9 cellular contexts compared by ENCODE assay signal in the genomic region with DNA sequence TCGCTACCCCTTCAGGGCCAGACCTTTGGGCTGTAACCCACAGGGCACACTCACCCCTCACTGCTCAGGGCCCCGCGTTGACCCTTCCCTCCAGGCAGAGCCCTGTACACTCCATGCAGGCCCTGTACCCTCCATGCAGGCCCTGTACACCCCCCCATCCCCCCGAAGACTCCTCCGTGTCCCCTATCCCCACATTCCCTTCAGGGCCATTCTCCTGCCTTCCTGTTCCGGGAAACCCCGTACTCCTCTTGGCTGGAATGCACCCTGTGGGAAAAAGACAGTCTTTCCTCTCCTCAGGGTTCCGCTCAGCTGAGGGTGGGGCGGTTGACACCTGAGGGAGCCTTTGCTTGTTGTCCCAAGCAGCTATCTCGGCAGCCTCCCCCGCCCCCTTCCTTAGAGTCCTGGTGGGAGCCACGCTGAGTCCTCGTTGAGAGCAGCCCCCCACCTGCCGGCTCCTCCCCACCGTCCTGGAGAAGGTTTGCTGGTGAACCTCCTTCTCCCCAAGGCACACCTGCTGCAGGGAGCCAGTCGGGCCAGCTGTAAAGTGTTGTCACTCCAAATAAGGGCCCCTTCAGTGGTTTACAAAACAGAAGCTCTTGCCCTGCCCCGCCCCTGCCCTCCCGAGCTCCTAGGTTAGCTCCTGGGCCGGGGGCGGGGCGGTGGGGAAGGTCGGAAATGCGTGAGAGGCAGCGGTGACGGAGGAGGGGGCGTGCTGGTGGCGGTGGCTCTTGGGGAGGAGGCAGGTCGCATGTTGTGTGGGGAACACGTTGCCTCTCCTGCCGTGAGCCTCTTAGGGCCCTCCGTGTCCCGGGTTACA. TPM values are rescaled to one million over a fixed set of nuclear protein-coding genes. Genes with fewer than 3 reads are reported as not detected.
DNase-seq lines count a peak whose midpoint lies in the region; ATAC-seq and TF ChIP-seq lines count a peak whose summit lies in the region.
"Had no signal": no experiment of that assay in that cellular context is flagged by ENCODE, and none has a peak within 500 bp of the region (broad histone marks: within the 10 kb centered on the region; RNA-seq: fewer than 3 reads in every experiment).

No MANE protein-coding gene starts in this region.

- peaks cover 15% of the 10 kb centered on the region for H3K36me3 ChIP-seq in NT2/D1 (ENCODE audit: insufficient read depth, insufficient read length, low read length)

- H3K9ac ChIP-seq in NT2/D1 (ENCODE audit: insufficient read length, low read depth), result peak overlapping the region; percentile 98

- H3K9me3 ChIP-seq in NT2/D1 (ENCODE audit: insufficient read depth, low read length), result no peaks in the 10 kb centered on the region

- H3K27me3 Mint-ChIP-seq in activated naive CD4-positive, alpha-beta T cell treated with anti-CD3 and anti-CD28 coated beads for 36 hours (ENCODE audit: low read depth), result no peaks in the 10 kb centered on the region

- peak overlapping the region; percentile 77 for H3K4me3 Mint-ChIP-seq in activated naive CD4-positive, alpha-beta T cell treated with anti-CD3 and anti-CD28 coated beads for 36 hours

- peaks cover 37% of the 10 kb centered on the region for H3K4me1 Mint-ChIP-seq in activated naive CD4-positive, alpha-beta T cell treated with anti-CD3 and anti-CD28 coated beads for 36 hours (ENCODE audit: low read depth)

- intact Hi-C loops in activated naive CD4-positive, alpha-beta T cell treated with anti-CD3 and anti-CD28 coated beads for 36 hours (cut with micrococcal nuclease), result loop anchor here (2.0 kb wide), 1 partner anchor 61 kb away; no protein-coding TSS in a partner anchor

- H3K4me3 ChIP-seq in NT2/D1 (ENCODE audit: insufficient read length, low read depth), result peak overlapping the region; percentile 97

- no peak for TF ChIP-seq POLR2A in GM18505 (IDR thresholded peaks at IDR 0.05; ENCODE audit: borderline replicate concordance, extremely low read depth, insufficient read depth, insufficient read length)

- peaks cover 31% of the 10 kb centered on the region for H3K4me1 ChIP-seq in NT2/D1 (ENCODE audit: insufficient read depth, insufficient read length)

- no peaks in the 10 kb centered on the region for H3K9me3 Mint-ChIP-seq in activated naive CD4-positive, alpha-beta T cell treated with anti-CD3 and anti-CD28 coated beads for 36 hours

- H3K36me3 Mint-ChIP-seq in activated naive CD4-positive, alpha-beta T cell treated with anti-CD3 and anti-CD28 coated beads for 36 hours (ENCODE audit: low read depth), result no peaks in the 10 kb centered on the region

- ATAC-seq in HG02588 (IDR thresholded peaks at IDR 0.05; ENCODE audit: unreplicated experiment), result no peak
- ATAC-seq in GM18505 (IDR thresholded peaks at IDR 0.05; ENCODE audit: unreplicated experiment), result no peak

- peak; percentile 64 for DNase-seq in CD1c-positive myeloid dendritic cell (ENCODE audit: extremely low spot score)
- peak; percentile 33 for DNase-seq in NT2/D1 (ENCODE audit: low read depth, low spot score)
- peak; percentile 75 for DNase-seq in activated naive CD4-positive, alpha-beta T cell treated with anti-CD3 and anti-CD28 coated beads for 36 hours
- peak; percentile 84 for DNase-seq in iPS-NIHi11 (ENCODE audit: low spot score)
- DNase-seq in stimulated activated CD4-positive, alpha-beta T cell treated with anti-CD3 and anti-CD28 coated beads, Interleukin-4, amount 100 ng/mL, for 24 hours, result peak; percentile 45
- no peak for DNase-seq in activated CD4-positive, CD25-positive, alpha-beta regulatory T cell treated with anti-CD3 and anti-CD28 coated beads, Interleukin-2, amount 50 U/mL, for 72 hours

- CTCF ChIA-PET in activated naive CD4-positive, alpha-beta T cell treated with anti-CD3 and anti-CD28 coated beads for 36 hours (lab: Charles Lee), result interaction anchor here (0.5 to 3.0 kb wide), 6 partner anchors 8 to 619 kb away, joined by 3 to 15 read pairs (median 4); no protein-coding TSS in a partner anchor

- no peak overlapping the region for H3K27ac Mint-ChIP-seq in activated naive CD4-positive, alpha-beta T cell treated with anti-CD3 and anti-CD28 coated beads for 36 hours

- peaks cover 6% of the 10 kb centered on the region for H3K27me3 ChIP-seq in NT2/D1 (ENCODE audit: insufficient read depth, insufficient read length)

RNA-seq across cellular contexts. Expression of gene GNA11, which starts 1.4 kb away (rescaled TPM):
- total RNA-seq in activated naive CD4-positive, alpha-beta T cell treated with anti-CD3 and anti-CD28 coated beads for 36 hours, result 10 to 100 TPM; 10.9 to 11.2 TPM

RNA-seq across cellular contexts. Expression of gene TLE5, which starts 33.3 kb away (rescaled TPM):
- total RNA-seq in activated naive CD4-positive, alpha-beta T cell treated with anti-CD3 and anti-CD28 coated beads for 36 hours, result 100 to 1,000 TPM; 326 to 354 TPM

RNA-seq across cellular contexts. Expression of gene GNA15, which starts 40.2 kb away (rescaled TPM):
- 10 to 100 TPM; 26.6 to 28.4 TPM for total RNA-seq in activated naive CD4-positive, alpha-beta T cell treated with anti-CD3 and anti-CD28 coated beads for 36 hours
- total RNA-seq: renal cortical epithelial cell had no signal
